ENCODE assay signal across 20 cellular contexts in genomic region chr19:33442706-33443105, GRCh38.
DNase-seq lines count a peak whose midpoint lies in the region; ATAC-seq and TF ChIP-seq lines count a peak whose summit lies in the region.
"Had no signal": no experiment of that assay in that cellular context is flagged by ENCODE, and none has a peak within 500 bp of the region (broad histone marks: within the 10 kb centered on the region; RNA-seq: fewer than 3 reads in every experiment).

No MANE protein-coding gene starts in this region.

- DNase-seq in left cardiac atrium (peak; percentile 5), heart right ventricle (no peak), glutamatergic neuron (peak; percentile 4), posterior vena cava (ENCODE audit: low spot score) (peak; percentile 55), NCI-H187 treated with DMSO at 0.1 percent for 48 hours (lab: John Stamatoyannopoulos, UW) (no peak)
- DNase-seq in stimulated activated effector memory CD8-positive, alpha-beta T cell treated with anti-CD3 and anti-CD28 coated beads, Interleukin-12 subunit alpha, Interleukin-12 subunit beta, amount 100 ng/mL, for 72 hours (ENCODE audit: low spot score in 2 of 2): no peak
- DNase-seq: EL, GF-D8, IMR-90, NCI-H1105, NCI-H2081 treated with DMSO at 0.1 percent for 48 hours, NCI-H2171 treated with DMSO at 0.1 percent for 48 hours, NCI-H524 treated with DMSO at 0.1 percent for 48 hours, NCI-H82, SHP77 treated with DMSO at 0.1 percent for 48 hours had no signal

- H3K27me3 ChIP-seq in heart right ventricle: no peaks in the 10 kb centered on the region

- ATAC-seq in left cardiac atrium: no peak
- ATAC-seq in heart right ventricle: no peak
- ATAC-seq in stimulated activated effector memory CD8-positive, alpha-beta T cell treated with anti-CD3 and anti-CD28 coated beads, Interleukin-12 subunit alpha, Interleukin-12 subunit beta, amount 100 ng/mL, for 72 hours: no peak
- ATAC-seq in GM21825 (IDR thresholded peaks at IDR 0.05; ENCODE audit: unreplicated experiment): no peak
- ATAC-seq: HCT116 had no signal

- WGBS in heart right ventricle, 2 donors: 97% methylated on average over 9 of the region's 9 CpGs

- H3K9me3 Mint-ChIP-seq in glutamatergic neuron (ENCODE audit: unreplicated experiment): peaks cover 14% of the 10 kb centered on the region
- H3K9me3 Mint-ChIP-seq in stimulated activated effector memory CD8-positive, alpha-beta T cell treated with anti-CD3 and anti-CD28 coated beads, Interleukin-12 subunit alpha, Interleukin-12 subunit beta, amount 100 ng/mL, for 72 hours: no peaks in the 10 kb centered on the region

- no peak overlapping the region for H3K4me3 Mint-ChIP-seq in glutamatergic neuron (ENCODE audit: unreplicated experiment)
- no peak overlapping the region for H3K4me3 Mint-ChIP-seq in stimulated activated effector memory CD8-positive, alpha-beta T cell treated with anti-CD3 and anti-CD28 coated beads, Interleukin-12 subunit alpha, Interleukin-12 subunit beta, amount 100 ng/mL, for 72 hours
- H3K4me3 Mint-ChIP-seq: B cell had no signal

- peaks cover 8% of the 10 kb centered on the region for H3K4me1 Mint-ChIP-seq in glutamatergic neuron (ENCODE audit: low read depth, unreplicated experiment)
- H3K4me1 Mint-ChIP-seq in stimulated activated effector memory CD8-positive, alpha-beta T cell treated with anti-CD3 and anti-CD28 coated beads, Interleukin-12 subunit alpha, Interleukin-12 subunit beta, amount 100 ng/mL, for 72 hours: peaks cover 13% of the 10 kb centered on the region
- H3K4me1 Mint-ChIP-seq: B cell had no signal

- intact Hi-C loops in left cardiac atrium (cut with DNase I): no loop called here
- intact Hi-C loops in heart right ventricle (cut with DNase I): no loop called here
- intact Hi-C loops in posterior vena cava (cut with DNase I): no loop called here

- H3K27ac Mint-ChIP-seq in glutamatergic neuron (ENCODE audit: unreplicated experiment): no peak overlapping the region
- H3K27ac Mint-ChIP-seq in stimulated activated effector memory CD8-positive, alpha-beta T cell treated with anti-CD3 and anti-CD28 coated beads, Interleukin-12 subunit alpha, Interleukin-12 subunit beta, amount 100 ng/mL, for 72 hours: no peak overlapping the region
- H3K27ac Mint-ChIP-seq: B cell had no signal

- H3K36me3 ChIP-seq in heart right ventricle: peaks cover 0 to 8% (median 0%) of the 10 kb centered on the region in 9 donors

- peaks cover 4% of the 10 kb centered on the region for H3K36me3 Mint-ChIP-seq in glutamatergic neuron (ENCODE audit: unreplicated experiment)
- no peaks in the 10 kb centered on the region for H3K36me3 Mint-ChIP-seq in stimulated activated effector memory CD8-positive, alpha-beta T cell treated with anti-CD3 and anti-CD28 coated beads, Interleukin-12 subunit alpha, Interleukin-12 subunit beta, amount 100 ng/mL, for 72 hours

- H3K27me3 Mint-ChIP-seq in glutamatergic neuron (ENCODE audit: unreplicated experiment): peaks cover 5% of the 10 kb centered on the region
- H3K27me3 Mint-ChIP-seq: B cell had no signal

- H3K4me3 ChIP-seq in heart right ventricle: no peak overlapping the region
- H3K4me3 ChIP-seq: SK-N-MC had no signal

- H3K27ac ChIP-seq in heart right ventricle: no peak overlapping the region
- H3K27ac ChIP-seq: KMS-11, SK-N-MC had no signal

- no peak for TF ChIP-seq CTCF in heart right ventricle (IDR thresholded peaks at IDR 0.05)
- TF ChIP-seq CTCF in glutamatergic neuron (IDR thresholded peaks at IDR 0.05; ENCODE audit: partially characterized antibody, unreplicated experiment): no peak

- H3K4me1 ChIP-seq in heart right ventricle: peaks cover 0 to 5% (median 0%) of the 10 kb centered on the region in 9 donors

- H3K9me3 ChIP-seq in heart right ventricle: no peaks in the 10 kb centered on the region

Comparison
In these comparisons a context has a peak if more than half of its experiments do, and no peak if none do; other contexts are left out.
1. DNase-seq: peak in left cardiac atrium (single experiment), glutamatergic neuron (single experiment) and posterior vena cava (single experiment); none in heart right ventricle (0 of 2), stimulated activated effector memory CD8-positive, alpha-beta T cell treated with anti-CD3 and anti-CD28 coated beads, Interleukin-12 subunit alpha, Interleukin-12 subunit beta, amount 100 ng/mL, for 72 hours (0 of 2) and NCI-H187 treated with DMSO at 0.1 percent for 48 hours (single experiment).